ENCODE assay signal across 19 cellular contexts in the genomic region with DNA sequence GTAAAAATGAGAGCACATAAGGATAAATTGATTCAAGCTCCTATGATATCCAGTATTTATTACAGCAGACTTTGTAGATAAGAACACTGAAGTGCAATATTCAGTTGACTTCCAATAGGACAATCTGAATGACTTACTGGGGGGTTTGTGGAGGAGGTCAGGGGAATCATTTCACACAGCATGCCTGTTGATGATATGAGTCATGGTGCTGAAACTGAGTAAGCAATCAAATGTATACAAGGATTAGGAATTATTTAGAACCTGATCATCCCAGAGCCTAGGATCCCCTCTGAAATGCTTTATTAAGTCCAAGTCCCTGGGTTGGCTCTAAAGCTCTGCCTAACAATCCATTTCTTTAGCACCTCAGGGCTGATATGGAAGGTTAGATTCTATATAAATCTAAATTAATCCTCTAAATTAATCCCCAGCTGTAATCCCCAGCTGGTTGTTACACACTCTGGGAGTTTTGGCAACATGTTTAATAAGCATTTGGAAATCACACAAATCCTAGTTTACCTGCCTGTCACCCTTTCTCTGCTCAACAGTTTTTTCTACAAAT.
A peak's percentile ranks its signal among the peaks of the same experiment; 100 is the strongest.
DNase-seq lines count a peak whose midpoint lies in the region; ATAC-seq and TF ChIP-seq lines count a peak whose summit lies in the region.
"Had no signal": no experiment of that assay in that cellular context is flagged by ENCODE, and none has a peak within 500 bp of the region (broad histone marks: within the 10 kb centered on the region; RNA-seq: fewer than 3 reads in every experiment).

No MANE protein-coding gene starts in this region.

- H3K4me3 ChIP-seq in AG04450 (ENCODE audit: low read depth, low read length), result no peak overlapping the region
- no peak overlapping the region for H3K4me3 ChIP-seq in IMR-90 (ENCODE audit: insufficient read depth, low read depth, low read length)
- H3K4me3 ChIP-seq in fibroblast of villous mesenchyme (ENCODE audit: low read depth, low read length), result no peak overlapping the region
- no peak overlapping the region for H3K4me3 ChIP-seq in PC-9
- H3K4me3 ChIP-seq in BE2C (ENCODE audit: low read depth, low read length), result no peak overlapping the region
- H3K4me3 ChIP-seq: MG63 had no signal

- H4K8ac ChIP-seq in IMR-90 (ENCODE audit: low read depth in 2 of 2, low read length in 2 of 2), result no peak overlapping the region

- no peak overlapping the region for H2BK20ac ChIP-seq in IMR-90 (ENCODE audit: low read depth, low read length)

- H4K91ac ChIP-seq in IMR-90 (ENCODE audit: insufficient read depth, low read depth, low read length), result no peak overlapping the region

- no peaks in the 10 kb centered on the region for H3K9me2 ChIP-seq in PC-9 (ENCODE audit: insufficient read depth)

- H3K23ac ChIP-seq in IMR-90 (ENCODE audit: low read depth, low read length), result no peak overlapping the region

- in situ Hi-C loops in IMR-90 (cut with MboI; ENCODE audit: low sequenced_read_pairs), result no loop called here

- H4K5ac ChIP-seq in IMR-90 (ENCODE audit: low read depth, low read length), result no peak overlapping the region

- H2AK9ac ChIP-seq in IMR-90 (replicated peaks; ENCODE audit: low read depth, low read length, poor library complexity), result no peak overlapping the region

- ATAC-seq in IMR-90 (ENCODE audit: low read depth) (peak; percentile 81), GM19351 (IDR thresholded peaks at IDR 0.05; ENCODE audit: unreplicated experiment) (no peak)

- peak; percentile 24 for DNase-seq in AG04450 (ENCODE audit: low read depth, low spot score)
- DNase-seq in IMR-90, result peak; percentile 77
- peak; percentile 8 for DNase-seq in amniotic epithelial cell (ENCODE audit: low read depth)
- peak; percentile 7 for DNase-seq in fibroblast of villous mesenchyme (ENCODE audit: low read depth)
- DNase-seq in PC-9, result no peak
- no peak for DNase-seq in Ammon's horn (ENCODE audit: low spot score)
- no peak for DNase-seq in BE2C
- DNase-seq: 8988T, COR-L47, GF-D8, GOT3, HFFc6, MG63, NCI-H1105 treated with DMSO at 0.1 percent for 48 hours, NCI-H187, NCI-H774 had no signal

- H2BK120ac ChIP-seq in IMR-90 (ENCODE audit: low read depth, low read length), result no peak overlapping the region

- CTCF ChIA-PET in AG04450 (lab: Charles Lee), result no interaction called here
- CTCF ChIA-PET in IMR-90 (lab: Yijun Ruan, JAX), result interaction anchor here (1.0 kb wide), 1 partner anchor 129 kb away, joined by 3 read pairs; no protein-coding TSS in a partner anchor
- CTCF ChIA-PET in PC-9 (lab: Charles Lee), result no interaction called here

- H2AK5ac ChIP-seq in IMR-90 (ENCODE audit: low read depth, low read length), result no peak overlapping the region

- no peaks in the 10 kb centered on the region for H3K79me2 ChIP-seq in PC-9 (ENCODE audit: low read depth)

- H3K56ac ChIP-seq in IMR-90 (ENCODE audit: extremely low read depth, insufficient read depth, low read length), result no peak overlapping the region

- no peak overlapping the region for H3K4me2 ChIP-seq in IMR-90 (ENCODE audit: low read depth, low read length)
- no peak overlapping the region for H3K4me2 ChIP-seq in PC-9
- H3K4me2 ChIP-seq: KMS-11 had no signal

- no peaks in the 10 kb centered on the region for H3K9me3 ChIP-seq in AG04450 (ENCODE audit: control insufficient read depth, insufficient read depth, low read length)
- no peaks in the 10 kb centered on the region for H3K9me3 ChIP-seq in IMR-90 (ENCODE audit: control insufficient read depth, insufficient read depth, low read length)
- no peaks in the 10 kb centered on the region for H3K9me3 ChIP-seq in PC-9 (ENCODE audit: insufficient read depth, low read depth)
- H3K9me3 ChIP-seq in BE2C, result no peaks in the 10 kb centered on the region
- H3K9me3 ChIP-seq: MG63 had no signal

- H3K79me1 ChIP-seq in IMR-90 (ENCODE audit: low read depth in 1 of 2, low read length in 2 of 2), result no peaks in the 10 kb centered on the region

- POLR2A ChIA-PET in AG04450 (lab: Yijun Ruan, JAX) (interaction anchor here (0.7 kb wide), 1 partner anchor 293 kb away, joined by 3 read pairs; no protein-coding TSS in a partner anchor), IMR-90 (lab: Charles Lee; ENCODE audit: unreplicated experiment) (no interaction called here), PC-9 (lab: Charles Lee; ENCODE audit: unreplicated experiment) (no interaction called here)

- H3K27me3 ChIP-seq in AG04450 (ENCODE audit: control insufficient read depth, insufficient read depth, low read length) (no peaks in the 10 kb centered on the region), IMR-90 (ENCODE audit: control insufficient read depth, insufficient read depth, low read length) (no peaks in the 10 kb centered on the region), PC-9 (ENCODE audit: insufficient read depth, low read depth) (no peaks in the 10 kb centered on the region), BE2C (no peaks in the 10 kb centered on the region)
- H3K27me3 ChIP-seq: MG63 had no signal

- H3K9me1 ChIP-seq in IMR-90 (ENCODE audit: insufficient read depth, low read length), result peaks cover 2% of the 10 kb centered on the region; the same call in 1 of the 2 replicates

- H3K18ac ChIP-seq in IMR-90 (ENCODE audit: low read depth, low read length), result no peak overlapping the region

- 0 out of 2 replicates have a peak overlapping the region, but pooled peaks have one; percentile 3 for H3K4ac ChIP-seq in IMR-90 (ENCODE audit: low read depth, low read length)

- H2BK15ac ChIP-seq in IMR-90 (ENCODE audit: low read depth, low read length), result no peak overlapping the region

- TF ChIP-seq CTCF in AG04450 (IDR thresholded peaks at IDR 0.05; ENCODE audit: low read depth, low read length) (no peak), IMR-90 (conservative IDR thresholded peaks at IDR 0.05; ENCODE audit: low read depth, low read length) (no peak), fibroblast of villous mesenchyme (IDR thresholded peaks at IDR 0.05; ENCODE audit: insufficient read depth, low read depth, low read length) (no peak), PC-9 (conservative IDR thresholded peaks at IDR 0.05) (no peak), BE2C (IDR thresholded peaks at IDR 0.05; ENCODE audit: low read depth, low read length) (no peak)

- H2BK5ac ChIP-seq in IMR-90 (ENCODE audit: low read depth, low read length, poor library complexity, severe bottlenecking), result no peak overlapping the region

- dilution Hi-C loops in IMR-90 (cut with HindIII; ENCODE audit: low sequenced_read_pairs, unreplicated experiment), result no loop called here

- no peak overlapping the region for H3K14ac ChIP-seq in IMR-90 (replicated peaks; ENCODE audit: low read depth, low read length)

- no peak overlapping the region for H3K27ac ChIP-seq in AG04450 (ENCODE audit: low read depth, low read length)
- no peak overlapping the region for H3K27ac ChIP-seq in IMR-90 (ENCODE audit: insufficient read depth, low read length)
- H3K27ac ChIP-seq in PC-9, result no peak overlapping the region
- H3K27ac ChIP-seq: C4-2B, KMS-11 had no signal

- BruUV-seq in IMR-90 (replicated peaks; lab: Mats Ljungman, UMichigan), result no TSS peak
- no TSS peak for BruUV-seq in PC-9 (replicated peaks; lab: Mats Ljungman, UMichigan)

- H3K4me1 ChIP-seq in IMR-90 (ENCODE audit: control insufficient read depth, insufficient read depth, low read length) (peaks cover 2% of the 10 kb centered on the region), PC-9 (replicated peaks; ENCODE audit: insufficient read depth) (0 out of 2 replicates have a peak, but pooled peaks cover 2% of the 10 kb centered on the region), BE2C (no peaks in the 10 kb centered on the region)

- no peak overlapping the region for H3K9ac ChIP-seq in IMR-90 (ENCODE audit: low read depth, low read length)
- H3K9ac ChIP-seq: KMS-11 had no signal

- intact Hi-C loops in IMR-90 (cut with micrococcal nuclease) (loop anchor here (5.0 kb wide), 1 partner anchor 50 kb away; no protein-coding TSS in a partner anchor), PC-9 (cut with micrococcal nuclease; ENCODE audit: unreplicated experiment) (no loop called here)

- no peaks in the 10 kb centered on the region for H3F3A ChIP-seq in PC-9 (ENCODE audit: insufficient read depth, low read depth)

- TF ChIP-seq RAD21 in IMR-90 (IDR thresholded peaks at IDR 0.05; ENCODE audit: low read length), result no peak

- no peak for TF ChIP-seq POLR2A in IMR-90 (IDR thresholded peaks at IDR 0.05; ENCODE audit: low read depth, low read length)

- H4K20me1 ChIP-seq in IMR-90 (ENCODE audit: insufficient read depth, low read length) (no peaks in the 10 kb centered on the region), PC-9 (ENCODE audit: insufficient read depth) (no peaks in the 10 kb centered on the region)

- H2AFZ ChIP-seq in IMR-90 (replicated peaks; ENCODE audit: low read length, poor library complexity) (no peak overlapping the region), PC-9 (no peak overlapping the region)

- H3K36me3 ChIP-seq in IMR-90 (ENCODE audit: control insufficient read depth, insufficient read depth, low read length) (no peaks in the 10 kb centered on the region), PC-9 (ENCODE audit: low read depth) (no peaks in the 10 kb centered on the region), BE2C (no peaks in the 10 kb centered on the region)
- H3K36me3 ChIP-seq: MG63 had no signal

TF ChIP-seq in IMR-90, 13 proteins besides CTCF, POLR2A, EP300 and RAD21:
- TF ChIP-seq FOS (IDR thresholded peaks at IDR 0.05; ENCODE audit: low read depth, low read length) (peak; percentile 79), RFX5 (IDR thresholded peaks at IDR 0.05; ENCODE audit: low read depth, low read length) (no peak), BHLHE40 (IDR thresholded peaks at IDR 0.05; ENCODE audit: low read depth, low read length) (no peak), CEBPB (IDR thresholded peaks at IDR 0.05; ENCODE audit: low read depth, low read length) (no peak)

Comparison
In these comparisons a context has a peak if more than half of its experiments do, and no peak if none do; other contexts are left out.
1. DNase-seq: peak in AG04450 (single experiment), IMR-90 (single experiment), amniotic epithelial cell (single experiment) and fibroblast of villous mesenchyme (single experiment); none in PC-9 (0 of 2), Ammon's horn (single experiment) and BE2C (single experiment).